Comparison of ENCODE assay signal across 1 cellular context in the genomic region with DNA sequence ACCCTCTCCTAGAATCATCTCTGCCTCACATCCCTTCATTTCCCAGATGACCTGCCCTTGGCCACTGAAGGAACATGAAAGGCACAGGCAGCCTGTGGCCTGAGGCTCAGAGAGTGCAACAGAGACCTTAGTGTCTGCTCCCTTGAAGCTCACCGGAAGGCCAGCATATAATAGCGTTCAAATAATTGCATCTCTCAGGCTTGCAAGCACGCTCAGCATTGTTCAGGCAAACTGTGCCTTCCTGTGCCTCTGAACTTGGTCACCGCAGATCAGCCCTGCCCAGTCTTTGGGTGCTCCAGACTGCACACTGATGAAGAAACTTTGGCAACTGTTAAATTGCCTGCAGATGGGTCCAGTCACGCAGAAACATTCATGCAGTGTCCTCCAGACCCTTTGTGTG.
TF ChIP-seq lines count a peak whose summit lies in the region.

No MANE protein-coding gene starts in this region.

TF ChIP-seq in IMR-90, 13 proteins besides CTCF, POLR2A, EP300 and RAD21:
- TF ChIP-seq FOS (IDR thresholded peaks at IDR 0.05; ENCODE audit: low read depth, low read length) (no peak), RCOR1 (IDR thresholded peaks at IDR 0.05; ENCODE audit: insufficient replicate concordance, low read length) (no peak), CHD1 (IDR thresholded peaks at IDR 0.05; ENCODE audit: low read depth, low read length) (no peak), CEBPB (IDR thresholded peaks at IDR 0.05; ENCODE audit: low read depth, low read length) (no peak), MAFK (IDR thresholded peaks at IDR 0.05; ENCODE audit: low read depth, low read length) (no peak), NFE2L2 (IDR thresholded peaks at IDR 0.05; ENCODE audit: low read depth, low read length) (no peak), SMC3 (IDR thresholded peaks at IDR 0.05; ENCODE audit: low read depth, low read length) (no peak), MAZ (IDR thresholded peaks at IDR 0.05; ENCODE audit: borderline replicate concordance, low read depth, low read length) (no peak), RFX5 (IDR thresholded peaks at IDR 0.05; ENCODE audit: low read depth, low read length) (no peak), MXI1 (IDR thresholded peaks at IDR 0.05; ENCODE audit: borderline replicate concordance, low read depth, low read length) (no peak), BHLHE40 (IDR thresholded peaks at IDR 0.05; ENCODE audit: low read depth, low read length) (no peak)
- TF ChIP-seq, protein P1, sequence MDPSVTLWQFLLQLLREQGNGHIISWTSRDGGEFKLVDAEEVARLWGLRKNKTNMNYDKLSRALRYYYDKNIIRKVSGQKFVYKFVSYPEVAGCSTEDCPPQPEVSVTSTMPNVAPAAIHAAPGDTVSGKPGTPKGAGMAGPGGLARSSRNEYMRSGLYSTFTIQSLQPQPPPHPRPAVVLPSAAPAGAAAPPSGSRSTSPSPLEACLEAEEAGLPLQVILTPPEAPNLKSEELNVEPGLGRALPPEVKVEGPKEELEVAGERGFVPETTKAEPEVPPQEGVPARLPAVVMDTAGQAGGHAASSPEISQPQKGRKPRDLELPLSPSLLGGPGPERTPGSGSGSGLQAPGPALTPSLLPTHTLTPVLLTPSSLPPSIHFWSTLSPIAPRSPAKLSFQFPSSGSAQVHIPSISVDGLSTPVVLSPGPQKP (IDR thresholded peaks at IDR 0.05; ENCODE audit: borderline replicate concordance, low read depth, low read length), result no peak
- TF ChIP-seq, protein P2, sequence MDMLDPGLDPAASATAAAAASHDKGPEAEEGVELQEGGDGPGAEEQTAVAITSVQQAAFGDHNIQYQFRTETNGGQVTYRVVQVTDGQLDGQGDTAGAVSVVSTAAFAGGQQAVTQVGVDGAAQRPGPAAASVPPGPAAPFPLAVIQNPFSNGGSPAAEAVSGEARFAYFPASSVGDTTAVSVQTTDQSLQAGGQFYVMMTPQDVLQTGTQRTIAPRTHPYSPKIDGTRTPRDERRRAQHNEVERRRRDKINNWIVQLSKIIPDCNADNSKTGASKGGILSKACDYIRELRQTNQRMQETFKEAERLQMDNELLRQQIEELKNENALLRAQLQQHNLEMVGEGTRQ (IDR thresholded peaks at IDR 0.05; ENCODE audit: low read depth, low read length), result no peak
